13 cellular contexts compared by ENCODE assay signal in the genomic region with DNA sequence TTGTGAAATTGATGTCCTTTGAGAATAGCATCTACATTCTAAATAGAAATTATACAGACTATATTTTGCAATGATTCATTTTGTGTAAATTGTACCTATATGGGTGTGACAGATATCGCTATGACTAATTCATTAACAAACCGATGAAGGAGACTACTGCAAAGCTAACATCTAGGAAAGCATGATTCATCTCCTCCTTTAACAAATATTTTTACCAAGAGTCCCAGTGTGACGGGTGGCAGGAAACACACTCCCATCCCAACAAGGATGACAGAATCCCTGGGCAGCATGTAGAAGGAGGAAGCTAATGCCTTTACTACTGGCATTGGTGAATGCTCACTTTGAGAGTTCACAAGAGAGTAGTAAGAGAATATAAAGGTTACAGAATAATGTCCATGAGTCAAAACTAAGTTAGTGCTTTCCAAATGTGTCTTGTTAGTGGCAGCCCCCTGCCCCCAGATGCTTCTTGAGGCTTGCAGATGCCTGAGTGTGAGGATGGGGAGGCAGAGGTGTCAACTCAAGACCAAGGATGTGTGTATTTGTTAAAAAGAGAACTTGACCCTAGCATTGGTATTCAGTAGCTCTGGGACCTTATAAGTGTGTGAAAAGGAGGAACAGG.
A peak's percentile ranks its signal among the peaks of the same experiment; 100 is the strongest.
DNase-seq lines count a peak whose midpoint lies in the region; ATAC-seq, FAIRE-seq and TF ChIP-seq lines count a peak whose summit lies in the region.
"Had no signal": no experiment of that assay in that cellular context is flagged by ENCODE, and none has a peak within 500 bp of the region (broad histone marks: within the 10 kb centered on the region; RNA-seq: fewer than 3 reads in every experiment).

No MANE protein-coding gene starts in this region.

- peak overlapping the region; percentile 58 for H3K27ac Mint-ChIP-seq in astrocyte (ENCODE audit: unreplicated experiment)
- H3K27ac Mint-ChIP-seq: activated naive CD8-positive, alpha-beta T cell; progenitor cell of endocrine pancreas had no signal

- H3K9me3 Mint-ChIP-seq in astrocyte (ENCODE audit: unreplicated experiment): peaks cover 2% of the 10 kb centered on the region

- no peaks in the 10 kb centered on the region for H3K79me2 ChIP-seq in astrocyte (ENCODE audit: insufficient read depth, low read length)

- H3K36me3 ChIP-seq in astrocyte (ENCODE audit: insufficient read depth, low read length) (no peaks in the 10 kb centered on the region), uterus (no peaks in the 10 kb centered on the region), gastrocnemius medialis (no peaks in the 10 kb centered on the region)

- no peak for TF ChIP-seq CTCF in astrocyte (IDR thresholded peaks at IDR 0.05; ENCODE audit: insufficient read depth, low read depth, low read length)
- TF ChIP-seq CTCF in uterus (IDR thresholded peaks at IDR 0.05): no peak
- TF ChIP-seq CTCF in gastrocnemius medialis (IDR thresholded peaks at IDR 0.05 in 4 of 5, conservative IDR thresholded peaks at IDR 0.05 in 1 of 5): no peak

- H3K9ac ChIP-seq in astrocyte (ENCODE audit: low read length): no peak overlapping the region

- no peak overlapping the region for H3K4me3 Mint-ChIP-seq in astrocyte (ENCODE audit: unreplicated experiment)
- H3K4me3 Mint-ChIP-seq: activated naive CD8-positive, alpha-beta T cell had no signal

- H4K20me1 ChIP-seq in astrocyte (ENCODE audit: insufficient read depth, low read length): no peaks in the 10 kb centered on the region

- peak overlapping the region; percentile 23 for H3K4me2 ChIP-seq in astrocyte (ENCODE audit: low read length)

- H3K9me3 ChIP-seq in astrocyte (ENCODE audit: insufficient read depth, low read depth, low read length) (no peaks in the 10 kb centered on the region), uterus (no peaks in the 10 kb centered on the region), gastrocnemius medialis (no peaks in the 10 kb centered on the region)

- H3K4me1 Mint-ChIP-seq in astrocyte (ENCODE audit: low read depth, unreplicated experiment): peaks cover 16% of the 10 kb centered on the region

- DNase-seq in AG20443 (ENCODE audit: low spot score): peak; percentile 79
- DNase-seq in HT1080 (ENCODE audit: low read depth): peak; percentile 95
- DNase-seq in astrocyte (ENCODE audit: low read depth): peak; percentile 85
- peak; percentile 87 for DNase-seq in kidney tubule cell (ENCODE audit: low spot score)
- no peak for DNase-seq in DMS 273 (lab: John Stamatoyannopoulos, UW; ENCODE audit: unreplicated experiment)
- no peak for DNase-seq in uterus
- DNase-seq in gastrocnemius medialis: no peak
- no peak for DNase-seq in activated CD4-positive, alpha-beta T cell treated with anti-CD3 and anti-CD28 coated beads for 4 hours
- DNase-seq: activated CD4-positive, CD25-positive, alpha-beta regulatory T cell treated with anti-CD3 and anti-CD28 coated beads, Interleukin-2, amount 50 U/mL, for 72 hours; left cardiac atrium had no signal

- in situ Hi-C loops in gastrocnemius medialis (cut with MboI; ENCODE audit: low sequenced_read_pairs in 4 of 4): no loop called here

- H3K27me3 ChIP-seq in astrocyte (ENCODE audit: insufficient read depth, low read length): no peaks in the 10 kb centered on the region
- H3K27me3 ChIP-seq in uterus: no peaks in the 10 kb centered on the region
- H3K27me3 ChIP-seq in gastrocnemius medialis: no peaks in the 10 kb centered on the region

- peak; percentile 72 for FAIRE-seq in astrocyte (lab: Jason Lieb, UNC)
- FAIRE-seq: GM12891 had no signal

- intact Hi-C loops in uterus (cut with DNase I; ENCODE audit: low total_unique reads) (no loop called here), gastrocnemius medialis (cut with DNase I; ENCODE audit: low total_unique reads) (no loop called here)

- H3K27ac ChIP-seq in astrocyte (ENCODE audit: low read depth, low read length) (peak overlapping the region; percentile 25), uterus (no peak overlapping the region), gastrocnemius medialis (no peak overlapping the region)

- H2AFZ ChIP-seq in astrocyte (ENCODE audit: low read depth, low read length): no peak overlapping the region

- H3K4me1 ChIP-seq in astrocyte (ENCODE audit: insufficient read depth, low read length): peaks cover 10% of the 10 kb centered on the region
- H3K4me1 ChIP-seq in uterus: no peaks in the 10 kb centered on the region
- H3K4me1 ChIP-seq in gastrocnemius medialis: no peaks in the 10 kb centered on the region

- TF ChIP-seq POLR2A in uterus (IDR thresholded peaks at IDR 0.05): no peak
- TF ChIP-seq POLR2A in gastrocnemius medialis (IDR thresholded peaks at IDR 0.05): no peak

- no peaks in the 10 kb centered on the region for H3K27me3 Mint-ChIP-seq in astrocyte (ENCODE audit: low read depth, unreplicated experiment)
- H3K27me3 Mint-ChIP-seq: progenitor cell of endocrine pancreas had no signal

- no peak overlapping the region for H3K4me3 ChIP-seq in astrocyte (ENCODE audit: insufficient read depth, low read depth, low read length)
- no peak overlapping the region for H3K4me3 ChIP-seq in uterus
- H3K4me3 ChIP-seq in gastrocnemius medialis: no peak overlapping the region

- H3K36me3 Mint-ChIP-seq in astrocyte (ENCODE audit: low read depth, unreplicated experiment): peaks cover 5% of the 10 kb centered on the region
- H3K36me3 Mint-ChIP-seq: activated naive CD8-positive, alpha-beta T cell had no signal

- no peak for ATAC-seq in gastrocnemius medialis
- ATAC-seq: left cardiac atrium had no signal

Comparison
In these comparisons a context has a peak if more than half of its experiments do, and no peak if none do; other contexts are left out.
1. DNase-seq: peak in AG20443 (single experiment), HT1080 (single experiment), astrocyte (single experiment) and kidney tubule cell (single experiment); none in DMS 273 (single experiment), uterus (0 of 2), gastrocnemius medialis (0 of 2) and activated CD4-positive, alpha-beta T cell treated with anti-CD3 and anti-CD28 coated beads for 4 hours (0 of 2).